Comparison of ENCODE assay signal across 11 cellular contexts in genomic region chr15:89441295-89441762, GRCh38. TPM values are rescaled to one million over a fixed set of nuclear protein-coding genes. Genes with fewer than 3 reads are reported as not detected.
A peak's percentile ranks its signal among the peaks of the same experiment; 100 is the strongest.
DNase-seq lines count a peak whose midpoint lies in the region; ATAC-seq and TF ChIP-seq lines count a peak whose summit lies in the region.
"Had no signal": no experiment of that assay in that cellular context is flagged by ENCODE, and none has a peak within 500 bp of the region (broad histone marks: within the 10 kb centered on the region; RNA-seq: fewer than 3 reads in every experiment).

No MANE protein-coding gene starts in this region.

- no peaks in the 10 kb centered on the region for H3K79me2 ChIP-seq in PC-3 (ENCODE audit: low read length)

- no peaks in the 10 kb centered on the region for H3K36me3 ChIP-seq in PC-3 (ENCODE audit: low read depth, low read length)
- H3K36me3 ChIP-seq in tibial artery = no peaks in the 10 kb centered on the region

- H3K4me3 Mint-ChIP-seq in glutamatergic neuron (ENCODE audit: unreplicated experiment) (no peak overlapping the region), CD14-positive monocyte (peak overlapping the region in 1 of 2 donors; percentile 57)

- no peaks in the 10 kb centered on the region for H4K20me1 ChIP-seq in PC-3 (ENCODE audit: low read length)

- H2AFZ ChIP-seq in PC-3 (ENCODE audit: low read length) = no peak overlapping the region

- no peak overlapping the region for H3K9ac ChIP-seq in PC-3 (ENCODE audit: low read length)
- H3K9ac ChIP-seq: KMS-11 had no signal

- intact Hi-C loops in PC-3 (cut with micrococcal nuclease) (loop anchor here (5.0 kb wide), 1 partner anchor 116 kb away; no protein-coding TSS in a partner anchor), tibial artery (cut with DNase I; ENCODE audit: low total_unique reads) (no loop called here), Right ventricle myocardium inferior (cut with DNase I) (no loop called here), CD14-positive monocyte (cut with micrococcal nuclease) (no loop called here)

- H3K9me3 Mint-ChIP-seq in glutamatergic neuron (ENCODE audit: unreplicated experiment) (peaks cover 12% of the 10 kb centered on the region), CD14-positive monocyte (peaks cover 0 to 2% (median 0%) of the 10 kb centered on the region in 7 donors)

- no peak overlapping the region for H3K27ac Mint-ChIP-seq in glutamatergic neuron (ENCODE audit: unreplicated experiment)
- peak overlapping the region in 1 of 7 donors; percentile 76 for H3K27ac Mint-ChIP-seq in CD14-positive monocyte

- H3K9me3 ChIP-seq in PC-3 (ENCODE audit: low read length) (no peaks in the 10 kb centered on the region), tibial artery (no peaks in the 10 kb centered on the region)

- POLR2A ChIA-PET in PC-3 (lab: Charles Lee; ENCODE audit: unreplicated experiment) = no interaction called here

- no TSS peak for BruUV-seq in PC-3 (replicated peaks; lab: Mats Ljungman, UMichigan)

- H3K4me2 ChIP-seq in PC-3 (ENCODE audit: low read length) = no peak overlapping the region
- H3K4me2 ChIP-seq: KMS-11 had no signal

- H3F3A ChIP-seq in PC-3 (ENCODE audit: low read length, unreplicated experiment) = no peaks in the 10 kb centered on the region

- H3K27me3 ChIP-seq in PC-3 (ENCODE audit: low read length) (no peaks in the 10 kb centered on the region), tibial artery (peaks cover 0 to 89% of the 10 kb centered on the region in 2 donors)

- H3K4me1 ChIP-seq in PC-3 (ENCODE audit: insufficient read depth, low read length) = no peaks in the 10 kb centered on the region
- no peaks in the 10 kb centered on the region for H3K4me1 ChIP-seq in tibial artery

- DNase-seq in GM12865 (ENCODE audit: low read depth) (peak; percentile 83), PC-3 (peak; percentile 11), tibial artery (no peak), glutamatergic neuron (no peak), Right ventricle myocardium inferior (ENCODE audit: missing footprints) (no peak), CD14-positive monocyte (ENCODE audit: low spot score) (no peak)
- DNase-seq: small intestine had no signal

- H3K4me1 Mint-ChIP-seq in glutamatergic neuron (ENCODE audit: low read depth, unreplicated experiment) (peaks cover 30% of the 10 kb centered on the region), CD14-positive monocyte (peaks cover 22% of the 10 kb centered on the region)

- H3K27me3 Mint-ChIP-seq in glutamatergic neuron (ENCODE audit: unreplicated experiment) (peaks cover 10% of the 10 kb centered on the region), CD14-positive monocyte (ENCODE audit: low read depth in 3 of 3) (peaks cover 15 to 23% (median 16%) of the 10 kb centered on the region in 3 donors)

- no peaks in the 10 kb centered on the region for H3K9me2 ChIP-seq in PC-3 (replicated peaks; ENCODE audit: low read length)

- H3K27ac ChIP-seq in PC-3 (ENCODE audit: low read length) = no peak overlapping the region
- no peak overlapping the region for H3K27ac ChIP-seq in tibial artery
- H3K27ac ChIP-seq: KMS-11, VCaP had no signal

- no peak for TF ChIP-seq CTCF in GM12865 (IDR thresholded peaks at IDR 0.05; ENCODE audit: insufficient read depth, low read depth, low read length, missing control alignments)
- no peak for TF ChIP-seq CTCF in PC-3 (conservative IDR thresholded peaks at IDR 0.05; ENCODE audit: low read depth, low read length)
- TF ChIP-seq CTCF in tibial artery (IDR thresholded peaks at IDR 0.05) = no peak
- TF ChIP-seq CTCF in glutamatergic neuron (IDR thresholded peaks at IDR 0.05; ENCODE audit: partially characterized antibody, unreplicated experiment) = no peak
- no peak for TF ChIP-seq CTCF in CD14-positive monocyte (IDR thresholded peaks at IDR 0.05)

- H3K36me3 Mint-ChIP-seq in glutamatergic neuron (ENCODE audit: unreplicated experiment) (no peaks in the 10 kb centered on the region), CD14-positive monocyte (peaks cover 0 to 2% of the 10 kb centered on the region in 2 donors)

- CTCF ChIA-PET in PC-3 (lab: Charles Lee) = interaction anchor here (0.6 kb wide), 2 partner anchors 31 to 134 kb away, joined by 3 read pairs; no protein-coding TSS in a partner anchor

- ATAC-seq in GM19463 (IDR thresholded peaks at IDR 0.05; ENCODE audit: unreplicated experiment) (peak; percentile 96), HG03066 (IDR thresholded peaks at IDR 0.05; ENCODE audit: low read depth, unreplicated experiment) (peak; percentile 95), PC-3 (no peak), Right ventricle myocardium inferior (no peak)

- H3K4me3 ChIP-seq in GM12865 (ENCODE audit: low read depth, low read length) (no peak overlapping the region), PC-3 (ENCODE audit: low read length) (no peak overlapping the region), tibial artery (no peak overlapping the region)

RNA-seq across cellular contexts. Expression of gene RHCG, which starts 55.1 kb away (rescaled TPM):
- total RNA-seq in PC-3 (2014; rRNA removed) (not detected in 2 replicates), glutamatergic neuron (ENCODE audit: unreplicated experiment) (not detected), Right ventricle myocardium inferior (not detected)
- polyA plus RNA-seq in CD14-positive monocyte = not detected

Comparison
In these comparisons a context has a peak if more than half of its experiments do, and no peak if none do; other contexts are left out.
1. DNase-seq: peak in GM12865 (single experiment) and PC-3 (single experiment); none in tibial artery (0 of 2), glutamatergic neuron (single experiment), Right ventricle myocardium inferior (single experiment) and CD14-positive monocyte (single experiment).
2. ATAC-seq: peak in GM19463 (single experiment) and HG03066 (single experiment); none in PC-3 (single experiment) and Right ventricle myocardium inferior (single experiment).